ENCODE assay signal across 5 cellular contexts in the genomic region with DNA sequence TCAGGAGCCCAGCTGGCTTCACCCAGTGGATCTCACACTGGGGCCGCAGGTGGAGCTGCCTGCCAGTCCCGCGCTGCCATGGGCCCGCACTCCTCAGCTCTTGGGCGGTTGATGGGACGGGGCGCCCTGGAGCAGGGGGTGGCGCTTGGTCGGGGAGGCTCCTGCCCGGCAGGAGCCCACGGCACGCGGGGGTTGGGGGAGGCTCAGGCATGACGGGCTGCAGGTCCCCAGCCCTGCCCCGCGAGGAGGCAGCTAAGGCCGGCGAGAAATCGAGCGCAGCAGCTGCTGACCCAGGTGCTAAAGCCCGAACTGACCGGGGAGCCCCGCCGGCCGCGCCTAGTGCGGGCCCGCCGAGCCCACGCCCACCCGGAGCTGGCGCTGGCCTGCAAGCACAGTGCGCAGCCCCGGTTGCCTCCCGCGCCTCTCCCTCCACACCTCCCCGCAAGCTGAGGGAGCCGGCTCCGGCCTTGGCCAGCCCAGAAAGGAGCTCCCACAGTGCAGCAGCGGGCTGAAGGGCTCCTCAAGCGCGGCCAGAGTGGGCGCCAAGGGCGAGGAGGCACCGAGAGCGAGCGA.
DNase-seq lines count a peak whose midpoint lies in the region; ATAC-seq and TF ChIP-seq lines count a peak whose summit lies in the region.
"Not testable (repeated sequence)": the region's sequence is repeated elsewhere in the genome, so short reads cannot be mapped to it uniquely, and the experiment has no call there.

No MANE protein-coding gene starts in this region.

- not testable (repeated sequence) for H3K4ac ChIP-seq in IMR-90 (ENCODE audit: low read depth, low read length); neuronal stem cell (ENCODE audit: low read length)

- dilution Hi-C loops in IMR-90 (cut with HindIII; ENCODE audit: low sequenced_read_pairs, unreplicated experiment) = not testable (repeated sequence)

- POLR2A ChIA-PET in IMR-90 (lab: Charles Lee; ENCODE audit: unreplicated experiment) = not testable (repeated sequence)

- not testable (repeated sequence) for H3K9ac ChIP-seq in DND-41 (ENCODE audit: low read depth, low read length); IMR-90 (ENCODE audit: low read depth, low read length); neuronal stem cell (ENCODE audit: low read depth, low read length, poor library complexity)

- H3K79me2 ChIP-seq in DND-41 (ENCODE audit: insufficient read depth, low read length) = not testable (repeated sequence)

- ATAC-seq in DND-41 (ENCODE audit: insufficient read depth, low read depth); IMR-90 (ENCODE audit: low read depth): not testable (repeated sequence)

- not testable (repeated sequence) for H2BK5ac ChIP-seq in IMR-90 (ENCODE audit: low read depth, low read length, poor library complexity, severe bottlenecking); neuronal stem cell (ENCODE audit: low read length)

- DNase-seq in DND-41; IMR-90; neuronal stem cell (ENCODE audit: low spot score); testis: not testable (repeated sequence)
- DNase-seq in activated gamma-delta T cell (lab: John Stamatoyannopoulos, UW) = peak; percentile 14

- H3K27me3 ChIP-seq in DND-41 (ENCODE audit: insufficient read depth, low read length, poor library complexity); IMR-90 (ENCODE audit: control insufficient read depth, insufficient read depth, low read length); neuronal stem cell (ENCODE audit: control insufficient read depth in 3 of 3, insufficient read depth in 3 of 3, low read depth in 1 of 3, low read length in 3 of 3); testis: not testable (repeated sequence)

- not testable (repeated sequence) for H4K5ac ChIP-seq in IMR-90 (ENCODE audit: low read depth, low read length)

- peak overlapping the region; percentile 77; the same call in 1 of the 2 replicates for H3K27ac ChIP-seq in DND-41 (ENCODE audit: low read length)
- not testable (repeated sequence) for H3K27ac ChIP-seq in IMR-90 (ENCODE audit: insufficient read depth, low read length); neuronal stem cell (replicated peaks; ENCODE audit: low read length); testis

- H2AK9ac ChIP-seq in IMR-90 (replicated peaks; ENCODE audit: low read depth, low read length, poor library complexity) = not testable (repeated sequence)

- H4K8ac ChIP-seq in IMR-90 (ENCODE audit: low read depth in 2 of 2, low read length in 2 of 2); neuronal stem cell (ENCODE audit: low read depth, low read length): not testable (repeated sequence)

- CTCF ChIA-PET in IMR-90 (lab: Yijun Ruan, JAX) = not testable (repeated sequence)

- H3K36me3 ChIP-seq in DND-41 (ENCODE audit: insufficient read depth, low read length); IMR-90 (ENCODE audit: control insufficient read depth, insufficient read depth, low read length); neuronal stem cell (replicated peaks in 1 of 2; ENCODE audit: control insufficient read depth in 2 of 2, insufficient read depth in 2 of 2, low read length in 2 of 2); testis (ENCODE audit: low read depth, missing control alignments): not testable (repeated sequence)

- peaks cover 18% of the 10 kb centered on the region for H3K9me3 ChIP-seq in DND-41 (ENCODE audit: insufficient read depth, low read length, severe bottlenecking)
- not testable (repeated sequence) for H3K9me3 ChIP-seq in IMR-90 (ENCODE audit: control insufficient read depth, insufficient read depth, low read length); neuronal stem cell (replicated peaks in 1 of 2; ENCODE audit: control insufficient read depth in 2 of 2, insufficient read depth in 1 of 2, low read depth in 1 of 2, low read length in 2 of 2); testis

- TF ChIP-seq RAD21 in IMR-90 (IDR thresholded peaks at IDR 0.05; ENCODE audit: low read length) = not testable (repeated sequence)

- H3K9me1 ChIP-seq in IMR-90 (ENCODE audit: insufficient read depth, low read length) = not testable (repeated sequence)

- H3K56ac ChIP-seq in IMR-90 (ENCODE audit: extremely low read depth, insufficient read depth, low read length) = not testable (repeated sequence)

- not testable (repeated sequence) for H2BK20ac ChIP-seq in IMR-90 (ENCODE audit: low read depth, low read length)

- not testable (repeated sequence) for BruUV-seq in IMR-90 (replicated peaks; lab: Mats Ljungman, UMichigan)

- not testable (repeated sequence) for H3K14ac ChIP-seq in IMR-90 (replicated peaks; ENCODE audit: low read depth, low read length)
- H3K14ac ChIP-seq in neuronal stem cell (ENCODE audit: low read length) = peak overlapping the region; percentile 21

- not testable (repeated sequence) for H3K18ac ChIP-seq in IMR-90 (ENCODE audit: low read depth, low read length); neuronal stem cell (ENCODE audit: low read length)

- not testable (repeated sequence) for H3K4me3 ChIP-seq in DND-41 (ENCODE audit: low read depth in 1 of 2, low read length in 2 of 2); IMR-90 (ENCODE audit: insufficient read depth, low read depth, low read length); neuronal stem cell (ENCODE audit: low read length in 2 of 2)
- H3K4me3 ChIP-seq in testis = peak overlapping the region; percentile 32 to 40

- not testable (repeated sequence) for H4K20me1 ChIP-seq in DND-41 (ENCODE audit: insufficient read depth, low read length); IMR-90 (ENCODE audit: insufficient read depth, low read length)

- H4K91ac ChIP-seq in IMR-90 (ENCODE audit: insufficient read depth, low read depth, low read length); neuronal stem cell (ENCODE audit: low read depth, low read length, poor library complexity): not testable (repeated sequence)

- H3K79me1 ChIP-seq in IMR-90 (ENCODE audit: low read depth in 1 of 2, low read length in 2 of 2); neuronal stem cell (ENCODE audit: low read depth, low read length): not testable (repeated sequence)

- H2AK5ac ChIP-seq in IMR-90 (ENCODE audit: low read depth, low read length) = peak overlapping the region; percentile 12; the same call in 1 of the 2 replicates
- not testable (repeated sequence) for H2AK5ac ChIP-seq in neuronal stem cell (ENCODE audit: low read depth, low read length)

- H3K23ac ChIP-seq in IMR-90 (ENCODE audit: low read depth, low read length); neuronal stem cell (ENCODE audit: low read depth, low read length, poor library complexity): not testable (repeated sequence)

- WGBS in IMR-90 (ENCODE audit: extremely low coverage in 2 of 2, insufficient read length in 1 of 2), 2 experiments = 85% methylated on average over 11 of the region's 47 CpGs; no CpG with 5 or more reads in 1 of the 2 experiments
- WGBS in neuronal stem cell (ENCODE audit: extremely low coverage in 2 of 2, insufficient read length in 2 of 2, insufficient replicate concordance in 1 of 2), 2 donors = no CpG with 5 or more reads among the region's 47 CpGs
- WGBS in testis, 2 donors = 71 to 88% methylated on average over 20 to 42 of the region's 47 CpGs

- not testable (repeated sequence) for H3K4me2 ChIP-seq in DND-41 (ENCODE audit: insufficient read depth, low read length); IMR-90 (ENCODE audit: low read depth, low read length); neuronal stem cell (ENCODE audit: insufficient read depth, low read length, poor library complexity, severe bottlenecking)

- peaks cover 38% of the 10 kb centered on the region for H3K4me1 ChIP-seq in DND-41 (ENCODE audit: insufficient read depth, low read length)
- not testable (repeated sequence) for H3K4me1 ChIP-seq in IMR-90 (ENCODE audit: control insufficient read depth, insufficient read depth, low read length); neuronal stem cell (ENCODE audit: control insufficient read depth in 2 of 2, insufficient read depth in 1 of 2, low read depth in 1 of 2, low read length in 2 of 2); testis

- H2BK15ac ChIP-seq in IMR-90 (ENCODE audit: low read depth, low read length); neuronal stem cell (ENCODE audit: low read length): not testable (repeated sequence)

- intact Hi-C loops in IMR-90 (cut with micrococcal nuclease); testis (cut with DNase I; ENCODE audit: low total_unique reads): not testable (repeated sequence)

- H2AFZ ChIP-seq in DND-41 (ENCODE audit: low read depth, low read length); IMR-90 (replicated peaks; ENCODE audit: low read length, poor library complexity); neuronal stem cell (ENCODE audit: low read length): not testable (repeated sequence)

- not testable (repeated sequence) for H2BK120ac ChIP-seq in IMR-90 (ENCODE audit: low read depth, low read length); neuronal stem cell (ENCODE audit: low read depth, low read length)

- in situ Hi-C loops in IMR-90 (cut with MboI; ENCODE audit: low sequenced_read_pairs) = not testable (repeated sequence)

- TF ChIP-seq CTCF in DND-41 (IDR thresholded peaks at IDR 0.05; ENCODE audit: borderline replicate concordance, extremely low read depth, low read length, poor library complexity, severe bottlenecking); IMR-90 (conservative IDR thresholded peaks at IDR 0.05; ENCODE audit: low read depth, low read length); testis (IDR thresholded peaks at IDR 0.05): not testable (repeated sequence)

- not testable (repeated sequence) for TF ChIP-seq POLR2A in IMR-90 (IDR thresholded peaks at IDR 0.05; ENCODE audit: low read depth, low read length); testis (IDR thresholded peaks at IDR 0.05)

- H2BK12ac ChIP-seq in neuronal stem cell (ENCODE audit: low read length) = not testable (repeated sequence)
